Comparison of ENCODE assay signal across 2 cellular contexts in the genomic region with DNA sequence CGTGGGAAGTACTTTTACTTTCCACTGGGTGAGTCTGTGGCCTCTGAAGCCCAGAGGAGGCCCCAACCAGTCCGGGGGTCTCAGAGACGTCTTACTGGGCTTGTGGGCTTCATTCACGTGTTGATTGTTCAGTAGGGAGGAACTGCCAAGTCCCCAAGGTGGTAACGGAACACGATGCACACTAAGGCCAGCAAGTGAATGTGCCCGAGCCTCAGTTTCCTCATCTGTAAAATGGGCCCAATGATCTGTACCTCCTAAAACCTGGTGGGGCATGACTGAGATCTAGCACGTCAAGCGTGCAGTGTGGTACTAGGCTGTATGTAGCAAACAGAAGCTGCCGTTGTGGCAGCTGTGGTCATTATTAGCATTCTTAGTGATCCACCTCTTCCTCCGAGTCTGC.
A peak's percentile ranks its signal among the peaks of the same experiment; 100 is the strongest.
TF ChIP-seq lines count a peak whose summit lies in the region.

No MANE protein-coding gene starts in this region.

TF ChIP-seq in K562, 482 proteins besides CTCF, POLR2A, EP300 and RAD21:
- TF ChIP-seq ADNP (tag; IDR thresholded peaks at IDR 0.05) (peak; percentile 22; the same call in 1 of the 2 replicates), RBM25 (IDR thresholded peaks at IDR 0.05; ENCODE audit: low read depth, low read length, severe bottlenecking) (peak; percentile 80), ZNF263 (CRISPR knock-in tag; IDR thresholded peaks at IDR 0.05; ENCODE audit: borderline replicate concordance) (no peak), NR2F6 (CRISPR knock-in tag; IDR thresholded peaks at IDR 0.05) (no peak), BCOR (IDR thresholded peaks at IDR 0.05) (peak; percentile 62; the same call in 1 of the 2 replicates)
- TF ChIP-seq, protein P1, sequence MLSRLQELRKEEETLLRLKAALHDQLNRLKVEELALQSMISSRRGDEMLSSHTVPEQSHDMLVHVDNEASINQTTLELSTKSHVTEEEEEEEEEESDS (CRISPR knock-in tag; IDR thresholded peaks at IDR 0.05) = no peak

TF ChIP-seq in H1, 55 proteins besides CTCF, POLR2A, EP300 and RAD21:
- TF ChIP-seq EZH2 (IDR thresholded peaks at IDR 0.05; ENCODE audit: low read depth, low read length, severe bottlenecking) = no peak
- TF ChIP-seq HDAC6 (IDR thresholded peaks at IDR 0.05; ENCODE audit: low read depth, low read length) = no peak
- no peak for TF ChIP-seq NRF1 (IDR thresholded peaks at IDR 0.05; ENCODE audit: low read depth, low read length)
- no peak for TF ChIP-seq CREB1 (IDR thresholded peaks at IDR 0.05)
- TF ChIP-seq SIRT6 (IDR thresholded peaks at IDR 0.05; ENCODE audit: low read length) = no peak
- TF ChIP-seq, protein P2, sequence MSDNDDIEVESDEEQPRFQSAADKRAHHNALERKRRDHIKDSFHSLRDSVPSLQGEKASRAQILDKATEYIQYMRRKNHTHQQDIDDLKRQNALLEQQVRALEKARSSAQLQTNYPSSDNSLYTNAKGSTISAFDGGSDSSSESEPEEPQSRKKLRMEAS (IDR thresholded peaks at IDR 0.05) = no peak
- TF ChIP-seq SAP30 (IDR thresholded peaks at IDR 0.05; ENCODE audit: insufficient read depth, insufficient replicate concordance, low read length) = no peak
- no peak for TF ChIP-seq SUZ12 (IDR thresholded peaks at IDR 0.05; ENCODE audit: low read length)
- TF ChIP-seq RXRA (IDR thresholded peaks at IDR 0.05; ENCODE audit: insufficient read depth, low read depth, low read length) = no peak
- no peak for TF ChIP-seq RBBP5 (IDR thresholded peaks at IDR 0.05; ENCODE audit: borderline replicate concordance, low read depth, low read length)
- no peak for TF ChIP-seq ASH2L (IDR thresholded peaks at IDR 0.05; ENCODE audit: low read length)
- TF ChIP-seq ZNF274 (IDR thresholded peaks at IDR 0.05; ENCODE audit: borderline replicate concordance, extremely low read depth, low read length) = no peak
- TF ChIP-seq JUND (IDR thresholded peaks at IDR 0.05; ENCODE audit: low read length) = no peak
- no peak for TF ChIP-seq POU5F1 (IDR thresholded peaks at IDR 0.05; ENCODE audit: low read depth, low read length)
- TF ChIP-seq SP2 (IDR thresholded peaks at IDR 0.05; ENCODE audit: low read length) = no peak
- no peak for TF ChIP-seq TAF7 (optimal IDR thresholded peaks at IDR 0.05; ENCODE audit: borderline replicate concordance, low read depth, low read length)
TF ChIP-seq in H1: peak in this region for 0.
